In genomic region chr2:182754231-182754630, GRCh38 we compare ENCODE assay signal across 21 cellular contexts. TPM values are rescaled to one million over a fixed set of nuclear protein-coding genes. Genes with fewer than 3 reads are reported as not detected.
A peak's percentile ranks its signal among the peaks of the same experiment; 100 is the strongest.
DNase-seq lines count a peak whose midpoint lies in the region; ATAC-seq, FAIRE-seq and TF ChIP-seq lines count a peak whose summit lies in the region.
"Had no signal": no experiment of that assay in that cellular context is flagged by ENCODE, and none has a peak within 500 bp of the region (broad histone marks: within the 10 kb centered on the region; RNA-seq: fewer than 3 reads in every experiment).

No MANE protein-coding gene starts in this region.

- TF ChIP-seq POLR2A in endothelial cell of umbilical vein (IDR thresholded peaks at IDR 0.05; ENCODE audit: low read depth, low read length): no peak

- peak; percentile 25 for DNase-seq in Karpas-422
- DNase-seq in endothelial cell of umbilical vein (ENCODE audit: low read depth, low spot score): peak; percentile 52
- DNase-seq in retinal pigment epithelial cell (ENCODE audit: low read depth): peak; percentile 16
- DNase-seq in aorta: no peak
- DNase-seq in T-helper 2 cell: no peak
- DNase-seq: 8988T; AML-193; Caco-2; Calu3; CD4-positive, alpha-beta T cell; CD8-positive, alpha-beta T cell; DMS79 treated with DMSO at 0.1 percent for 48 hours; GDM1 had no signal

- peak; percentile 69 for FAIRE-seq in endothelial cell of umbilical vein (lab: Jason Lieb, UNC)
- FAIRE-seq: A204.1, D721Med, GM12878, GM12892, GM18507 had no signal

- dilution Hi-C loops in endothelial cell of umbilical vein (cut with MboI; ENCODE audit: extremely low pct_ligation_motif_present, low sequenced_read_pairs): no loop called here

- BruUV-seq in endothelial cell of umbilical vein (replicated peaks; lab: Mats Ljungman, UMichigan): no TSS peak

- H3K27ac ChIP-seq in Karpas-422 (ENCODE audit: low read length): no peak overlapping the region
- H3K27ac ChIP-seq in endothelial cell of umbilical vein (ENCODE audit: insufficient read depth, low read depth, low read length): no peak overlapping the region
- no peak overlapping the region for H3K27ac ChIP-seq in aorta (ENCODE audit: low read depth in 1 of 2, low read length in 2 of 2)
- H3K27ac ChIP-seq: BLaER1 treated with 17β-estradiol and CSF1 and Interleukin-3, amounts not matched to agents 10 nM and 100 nM; C4-2B had no signal

- H3K4me3 ChIP-seq in Karpas-422 (ENCODE audit: low read length) (no peak overlapping the region), endothelial cell of umbilical vein (replicated peaks in 1 of 3; ENCODE audit: insufficient read depth in 1 of 3, low read depth in 1 of 3, low read length in 3 of 3) (no peak overlapping the region), retinal pigment epithelial cell (ENCODE audit: low read length) (no peak overlapping the region), aorta (ENCODE audit: low read length in 2 of 2) (no peak overlapping the region)
- H3K4me3 ChIP-seq: BLaER1 treated with 17β-estradiol and CSF1 and Interleukin-3, amounts not matched to agents 10 nM and 100 nM; GM12878 had no signal

- ATAC-seq in HG03045 (IDR thresholded peaks at IDR 0.05; ENCODE audit: unreplicated experiment): no peak
- ATAC-seq in aorta (ENCODE audit: low FRiP score): no peak
- ATAC-seq: CD8-positive, alpha-beta T cell; GM12878 had no signal

- no peaks in the 10 kb centered on the region for H3K9me2 ChIP-seq in Karpas-422 (replicated peaks; ENCODE audit: insufficient read depth, low read length)

- TF ChIP-seq CTCF in endothelial cell of umbilical vein (IDR thresholded peaks at IDR 0.05; ENCODE audit: extremely low read depth in 1 of 2, insufficient read depth in 1 of 2, low read depth in 1 of 2, low read length in 2 of 2) (no peak), retinal pigment epithelial cell (conservative IDR thresholded peaks at IDR 0.05; ENCODE audit: low read depth, low read length) (no peak)

- H3K4me2 ChIP-seq in Karpas-422 (ENCODE audit: low read depth, low read length, poor library complexity, severe bottlenecking): no peak overlapping the region
- peak overlapping the region; percentile 47 for H3K4me2 ChIP-seq in endothelial cell of umbilical vein (ENCODE audit: insufficient read depth, low read length)
- H3K4me2 ChIP-seq: BLaER1 treated with 17β-estradiol and CSF1 and Interleukin-3, amounts not matched to agents 10 nM and 100 nM had no signal

- CTCF ChIA-PET in endothelial cell of umbilical vein (lab: Charles Lee): interaction anchor here (1.2 to 2.1 kb wide), 5 partner anchors 9 to 87 kb away, joined by 3 to 17 read pairs (median 4); partner anchors contain the start of gene DNAJC10

- H3K36me3 ChIP-seq in Karpas-422 (ENCODE audit: insufficient read depth, low read length) (peaks cover 79% of the 10 kb centered on the region), endothelial cell of umbilical vein (ENCODE audit: control insufficient read depth in 2 of 2, extremely low read depth in 1 of 2, insufficient read depth in 2 of 2, low read length in 2 of 2) (peaks cover 13 to 24% of the 10 kb centered on the region in 2 experiments), aorta (ENCODE audit: control insufficient read depth in 1 of 2, insufficient read depth in 2 of 2, low read length in 1 of 2) (peaks cover 4% of the 10 kb centered on the region in 2 donors)

- no peaks in the 10 kb centered on the region for H3K4me1 ChIP-seq in Karpas-422 (ENCODE audit: low read length)
- peaks cover 12% of the 10 kb centered on the region for H3K4me1 ChIP-seq in endothelial cell of umbilical vein (ENCODE audit: control insufficient read depth, extremely low read depth, insufficient read depth, low read length)
- H3K4me1 ChIP-seq in aorta (ENCODE audit: control insufficient read depth in 1 of 2, insufficient read depth in 2 of 2, low read length in 2 of 2): peaks cover 0 to 1% of the 10 kb centered on the region in 2 donors
- H3K4me1 ChIP-seq: BLaER1 treated with 17β-estradiol and CSF1 and Interleukin-3, amounts not matched to agents 10 nM and 100 nM; Caco-2 had no signal

- H3K9ac ChIP-seq in Karpas-422 (ENCODE audit: low read length): no peak overlapping the region
- H3K9ac ChIP-seq in endothelial cell of umbilical vein (replicated peaks; ENCODE audit: extremely low read depth, insufficient read depth, low read length): no peak overlapping the region
- H3K9ac ChIP-seq: BLaER1 treated with 17β-estradiol and CSF1 and Interleukin-3, amounts not matched to agents 10 nM and 100 nM had no signal

- H3K9me3 ChIP-seq in Karpas-422 (ENCODE audit: low read length): no peaks in the 10 kb centered on the region
- no peaks in the 10 kb centered on the region for H3K9me3 ChIP-seq in endothelial cell of umbilical vein (replicated peaks; ENCODE audit: control insufficient read depth, insufficient read depth, low read length)
- H3K9me3 ChIP-seq in aorta (ENCODE audit: control insufficient read depth, low read length): no peaks in the 10 kb centered on the region
- H3K9me3 ChIP-seq: BLaER1 treated with 17β-estradiol and CSF1 and Interleukin-3, amounts not matched to agents 10 nM and 100 nM; Caco-2 had no signal

- POLR2A ChIA-PET in endothelial cell of umbilical vein (lab: Charles Lee): no interaction called here

- H4K20me1 ChIP-seq in Karpas-422 (ENCODE audit: insufficient read depth, low read depth, low read length): no peaks in the 10 kb centered on the region
- no peaks in the 10 kb centered on the region for H4K20me1 ChIP-seq in endothelial cell of umbilical vein (replicated peaks; ENCODE audit: control insufficient read depth, extremely low read depth, insufficient read depth, low read length)

- H2AFZ ChIP-seq in Karpas-422 (ENCODE audit: low read length) (no peak overlapping the region), endothelial cell of umbilical vein (ENCODE audit: low read depth, low read length) (no peak overlapping the region)

- no peaks in the 10 kb centered on the region for H3K9me1 ChIP-seq in endothelial cell of umbilical vein (replicated peaks; ENCODE audit: control insufficient read depth, extremely low read depth, insufficient read depth, low read length)

- intact Hi-C loops in endothelial cell of umbilical vein (cut with micrococcal nuclease) (no loop called here), aorta (cut with DNase I) (no loop called here)

- H3K79me2 ChIP-seq in Karpas-422 (ENCODE audit: low read length): peaks cover 18% of the 10 kb centered on the region
- H3K79me2 ChIP-seq in endothelial cell of umbilical vein (ENCODE audit: control insufficient read depth, insufficient read depth, low read length): peaks cover 4% of the 10 kb centered on the region

- H3K27me3 ChIP-seq in Karpas-422 (ENCODE audit: low read length) (no peaks in the 10 kb centered on the region), endothelial cell of umbilical vein (ENCODE audit: control insufficient read depth in 2 of 2, insufficient read depth in 2 of 2, low read length in 2 of 2) (no peaks in the 10 kb centered on the region), aorta (ENCODE audit: control insufficient read depth in 1 of 2, insufficient read depth in 2 of 2, low read length in 1 of 2) (no peaks in the 10 kb centered on the region)
- H3K27me3 ChIP-seq: BLaER1 treated with 17β-estradiol and CSF1 and Interleukin-3, amounts not matched to agents 10 nM and 100 nM had no signal

TF ChIP-seq in endothelial cell of umbilical vein, 7 proteins besides CTCF, POLR2A, EP300 and RAD21:
- no peak for TF ChIP-seq GATA2 (IDR thresholded peaks at IDR 0.05; ENCODE audit: insufficient read depth, insufficient read length, low read depth, low read length)
- no peak for TF ChIP-seq MYC (IDR thresholded peaks at IDR 0.05; ENCODE audit: low read depth, low read length)
- TF ChIP-seq POLR2AphosphoS5 (IDR thresholded peaks at IDR 0.05; ENCODE audit: insufficient read depth, low read depth, low read length): no peak
- TF ChIP-seq EZH2 (IDR thresholded peaks at IDR 0.05; ENCODE audit: borderline replicate concordance, low read depth, low read length, severe bottlenecking): no peak
- no peak for TF ChIP-seq FOS (IDR thresholded peaks at IDR 0.05; ENCODE audit: borderline replicate concordance, insufficient read depth, low read length)
- no peak for TF ChIP-seq MAX (IDR thresholded peaks at IDR 0.05; ENCODE audit: insufficient read depth, insufficient read length)
- TF ChIP-seq JUN (IDR thresholded peaks at IDR 0.05; ENCODE audit: borderline replicate concordance, insufficient read depth, insufficient read length, low read depth): no peak

RNA-seq across cellular contexts. Expression of gene DNAJC10, which starts 38.2 kb away (rescaled TPM):
- 187 and 199 TPM in 2 replicates for total RNA-seq in Karpas-422 (2014; rRNA removed; shearing (Covaris generic); ENCODE audit: low replicate concordance)
- total RNA-seq in endothelial cell of umbilical vein (171 and 201 TPM in 2 replicates), aorta (100 to 1,000 TPM; 118 to 131 TPM)
- polyA plus RNA-seq in endothelial cell of umbilical vein (30.8 and 45.1 TPM in 2 replicates), aorta (10 to 100 TPM; 29.7 to 56.5 TPM)
- polyA plus RNA-seq in endothelial cell of umbilical vein (2011; cell fraction: cytosol; rRNA removed): 39.5 and 46.5 TPM in 2 replicates
- polyA plus RNA-seq in endothelial cell of umbilical vein (2011; cell fraction: nucleus; rRNA removed): 90.6 and 102 TPM in 2 replicates
- polyA plus RNA-seq in endothelial cell of umbilical vein (2012): 173 and 189 TPM in 2 replicates
- polyA minus RNA-seq in endothelial cell of umbilical vein: 92.2 and 114 TPM in 2 replicates
- 13.7 TPM for polyA minus RNA-seq in endothelial cell of umbilical vein (2011; cell fraction: cytosol; rRNA and poly(A)+ RNA removed)
- 51.7 and 73.5 TPM in 2 replicates for polyA minus RNA-seq in endothelial cell of umbilical vein (2011; cell fraction: nucleus; rRNA and poly(A)+ RNA removed)

Comparison
In these comparisons a context has a peak if more than half of its experiments do, and no peak if none do; other contexts are left out.
1. DNase-seq: peak in Karpas-422 (single experiment), endothelial cell of umbilical vein (single experiment) and retinal pigment epithelial cell (single experiment); none in aorta (0 of 2) and T-helper 2 cell (0 of 5).